ENCODE assay signal across 23 cellular contexts in the genomic region with DNA sequence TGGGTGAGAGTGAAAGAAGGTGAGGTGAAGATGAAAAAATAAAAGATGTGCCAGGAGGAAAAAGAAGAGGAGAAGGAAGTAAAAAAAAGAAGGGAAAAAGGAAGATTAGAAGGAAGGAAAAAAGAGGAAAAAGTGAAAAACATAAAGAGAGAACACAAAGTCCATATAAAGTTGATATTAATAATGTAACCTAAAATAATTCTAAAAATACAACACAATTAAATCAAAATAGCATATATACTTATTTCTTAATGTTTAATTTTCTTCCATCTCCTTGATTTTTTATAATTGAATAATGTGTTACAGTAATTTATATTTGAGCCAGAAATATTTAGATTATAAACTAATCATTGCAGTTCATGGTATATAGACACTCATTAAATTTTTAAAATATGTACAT.
"Had no signal": no experiment of that assay in that cellular context is flagged by ENCODE, and none has a peak within 500 bp of the region (broad histone marks: within the 10 kb centered on the region; RNA-seq: fewer than 3 reads in every experiment).

No MANE protein-coding gene starts in this region.

- ATAC-seq: gastrocnemius medialis, heart right ventricle, left cardiac atrium, left lung, left ventricle myocardium superior, lower lobe of right lung, mucosa of descending colon had no signal

- H3K4me3 ChIP-seq: coronary artery, dorsolateral prefrontal cortex, esophagus muscularis mucosa, gastrocnemius medialis, heart right ventricle, left lung, lower lobe of right lung, mucosa of descending colon had no signal

- H3K4me1 Mint-ChIP-seq: mesothelial cell of epicardium, naive B cell had no signal

- H3K27me3 ChIP-seq: dorsolateral prefrontal cortex, esophagus muscularis mucosa, gastrocnemius medialis, heart right ventricle, left lung had no signal

- H3K27ac ChIP-seq: coronary artery, dorsolateral prefrontal cortex, esophagus muscularis mucosa, gastrocnemius medialis, heart right ventricle, left lung, lower lobe of right lung had no signal

- H3K4me1 ChIP-seq: esophagus muscularis mucosa, gastrocnemius medialis, heart right ventricle, left lung, lower lobe of right lung had no signal

- H3K4me3 Mint-ChIP-seq: mesothelial cell of epicardium had no signal

- H3K36me3 ChIP-seq: esophagus muscularis mucosa, gastrocnemius medialis, heart right ventricle, left lung, lower lobe of right lung had no signal

- DNase-seq: dermis blood vessel endothelial cell; dorsolateral prefrontal cortex; effector CD4-positive, alpha-beta T cell; effector memory CD4-positive, alpha-beta T cell; foreskin fibroblast; foreskin melanocyte; gastrocnemius medialis; glutamatergic neuron; head of caudate nucleus; heart right ventricle; hippocampal formation; islet precursor cell; left cardiac atrium; left lung; left ventricle myocardium superior; lower lobe of right lung; mesenchymal stem cell; mucosa of descending colon; naive B cell had no signal

- H3K9me3 ChIP-seq: esophagus muscularis mucosa, gastrocnemius medialis, left lung, lower lobe of right lung, mucosa of descending colon had no signal

- H3K27me3 Mint-ChIP-seq: naive B cell had no signal

- H3K36me3 Mint-ChIP-seq: mesothelial cell of epicardium, naive B cell had no signal

- FAIRE-seq: endothelial cell of umbilical vein had no signal

- H3K27ac Mint-ChIP-seq: mesothelial cell of epicardium, naive B cell had no signal
